26 cellular contexts compared by ENCODE assay signal in the genomic region with DNA sequence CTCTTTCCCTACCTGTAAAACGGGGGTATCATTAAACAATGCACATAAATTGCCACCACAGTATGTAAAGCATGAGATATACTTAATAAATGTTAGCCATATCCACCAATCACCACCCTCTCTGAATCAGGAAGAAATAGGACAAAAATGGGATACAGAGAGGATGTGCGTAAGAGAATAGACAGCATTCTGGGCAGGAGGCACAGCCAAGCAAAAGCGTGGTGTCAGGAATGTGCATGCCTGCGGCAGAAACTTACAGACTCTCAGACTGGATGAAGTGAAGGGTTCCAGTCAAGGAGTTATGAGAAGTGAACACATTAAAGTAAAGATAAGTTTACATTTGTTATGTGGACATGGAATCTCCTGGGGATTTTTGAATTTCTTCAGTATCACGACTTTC.
DNase-seq lines count a peak whose midpoint lies in the region; ATAC-seq and TF ChIP-seq lines count a peak whose summit lies in the region.
"Had no signal": no experiment of that assay in that cellular context is flagged by ENCODE, and none has a peak within 500 bp of the region (broad histone marks: within the 10 kb centered on the region; RNA-seq: fewer than 3 reads in every experiment).

No MANE protein-coding gene starts in this region.

- in situ Hi-C loops in Panc1 (cut with HindIII; ENCODE audit: low pct_unique_long_range_greater_than_20kb, low sequenced_read_pairs), result no loop called here
- in situ Hi-C loops in GM13976 (cut with MboI; ENCODE audit: low sequenced_read_pairs, unreplicated experiment), result no loop called here

- intact Hi-C loops in Panc1 (cut with micrococcal nuclease; ENCODE audit: unreplicated experiment), result no loop called here

- H3K4me3 ChIP-seq in Panc1 (ENCODE audit: low read depth in 2 of 2, low read length in 2 of 2), result no peak overlapping the region
- H3K4me3 ChIP-seq in fibroblast of the aortic adventitia (ENCODE audit: low read depth, low read length), result no peak overlapping the region
- H3K4me3 ChIP-seq: adrenal gland, breast epithelium, smooth muscle cell, testis, uterus had no signal

- H3K9me3 ChIP-seq in Panc1 (ENCODE audit: control insufficient read depth, insufficient read depth, low read depth, low read length), result no peaks in the 10 kb centered on the region
- H3K9me3 ChIP-seq: adrenal gland, breast epithelium, testis, uterus had no signal

- no peak for ATAC-seq in activated naive CD4-positive, alpha-beta T cell treated with anti-CD3 and anti-CD28 coated beads, Interleukin-2, amount 50 U/mL, for 72 hours
- ATAC-seq in Panc1 (no peak), HG02885 (IDR thresholded peaks at IDR 0.05; ENCODE audit: poor library complexity, unreplicated experiment) (no peak)
- no peak for ATAC-seq in stimulated activated effector memory CD8-positive, alpha-beta T cell treated with anti-CD3 and anti-CD28 coated beads, Interleukin-12 subunit alpha, Interleukin-12 subunit beta, amount 100 ng/mL, for 72 hours
- ATAC-seq: PC-3; stimulated activated memory B cell treated with anti-CD40 and anti-IgM and Interleukin-4, amounts not matched to agents 10 μg/mL and 1 μg/mL and 100 μg/mL, for 72 hours had no signal

- peaks cover 85% of the 10 kb centered on the region for H3K4me1 Mint-ChIP-seq in activated naive CD4-positive, alpha-beta T cell treated with anti-CD3 and anti-CD28 coated beads, Interleukin-2, amount 10 ng/mL, durations not matched to agents 7 days and 5 days
- peaks cover 81% of the 10 kb centered on the region for H3K4me1 Mint-ChIP-seq in stimulated activated effector memory CD8-positive, alpha-beta T cell treated with anti-CD3 and anti-CD28 coated beads, Interleukin-12 subunit alpha, Interleukin-12 subunit beta, amount 100 ng/mL, for 72 hours

- TF ChIP-seq CTCF in Panc1 (IDR thresholded peaks at IDR 0.05) (no peak), fibroblast of the aortic adventitia (IDR thresholded peaks at IDR 0.05; ENCODE audit: insufficient read depth, low read length) (no peak), GM13976 (IDR thresholded peaks at IDR 0.05; ENCODE audit: borderline replicate concordance, control extremely low read depth, extremely low read depth, insufficient read depth, missing control alignments) (no peak)

- H3K27me3 Mint-ChIP-seq in activated naive CD4-positive, alpha-beta T cell treated with anti-CD3 and anti-CD28 coated beads, Interleukin-2, amount 10 ng/mL, durations not matched to agents 7 days and 5 days, result no peaks in the 10 kb centered on the region
- H3K27me3 Mint-ChIP-seq: stimulated activated memory B cell treated with anti-CD40 and anti-IgM and Interleukin-4, amounts not matched to agents 10 μg/mL and 1 μg/mL and 100 μg/mL, for 72 hours had no signal

- peaks cover 13% of the 10 kb centered on the region for H3K36me3 Mint-ChIP-seq in activated naive CD4-positive, alpha-beta T cell treated with anti-CD3 and anti-CD28 coated beads, Interleukin-2, amount 10 ng/mL, durations not matched to agents 7 days and 5 days
- H3K36me3 Mint-ChIP-seq in activated naive CD4-positive, alpha-beta T cell treated with anti-CD3 and anti-CD28 coated beads, Interleukin-2, amount 50 U/mL, for 72 hours, result peaks cover 11 to 18% of the 10 kb centered on the region in 2 donors
- peaks cover 15% of the 10 kb centered on the region for H3K36me3 Mint-ChIP-seq in stimulated activated effector memory CD8-positive, alpha-beta T cell treated with anti-CD3 and anti-CD28 coated beads, Interleukin-12 subunit alpha, Interleukin-12 subunit beta, amount 100 ng/mL, for 72 hours
- H3K36me3 Mint-ChIP-seq: stimulated activated memory B cell treated with anti-CD40 and anti-IgM and Interleukin-4, amounts not matched to agents 10 μg/mL and 1 μg/mL and 100 μg/mL, for 72 hours had no signal

- peak overlapping the region; percentile 21 for H3K27ac Mint-ChIP-seq in activated naive CD4-positive, alpha-beta T cell treated with anti-CD3 and anti-CD28 coated beads, Interleukin-2, amount 10 ng/mL, durations not matched to agents 7 days and 5 days
- no peak overlapping the region for H3K27ac Mint-ChIP-seq in activated naive CD4-positive, alpha-beta T cell treated with anti-CD3 and anti-CD28 coated beads, Interleukin-2, amount 50 U/mL, for 72 hours
- peak overlapping the region; percentile 95 for H3K27ac Mint-ChIP-seq in stimulated activated effector memory CD8-positive, alpha-beta T cell treated with anti-CD3 and anti-CD28 coated beads, Interleukin-12 subunit alpha, Interleukin-12 subunit beta, amount 100 ng/mL, for 72 hours

- CTCF ChIA-PET in activated naive CD4-positive, alpha-beta T cell treated with anti-CD3 and anti-CD28 coated beads, Interleukin-2, amount 10 ng/mL, durations not matched to agents 7 days and 5 days (lab: Charles Lee), result interaction anchor here (1.2 kb wide), 1 partner anchor 96 kb away, joined by 5 read pairs; no protein-coding TSS in a partner anchor
- CTCF ChIA-PET in Panc1 (lab: Charles Lee), result no interaction called here

- POLR2A ChIA-PET in Panc1 (lab: Charles Lee), result no interaction called here

- BruUV-seq in Panc1 (replicated peaks; lab: Mats Ljungman, UMichigan), result no TSS peak

- no peak overlapping the region for H3K4me3 Mint-ChIP-seq in activated naive CD4-positive, alpha-beta T cell treated with anti-CD3 and anti-CD28 coated beads, Interleukin-2, amount 10 ng/mL, durations not matched to agents 7 days and 5 days
- H3K4me3 Mint-ChIP-seq in stimulated activated effector memory CD8-positive, alpha-beta T cell treated with anti-CD3 and anti-CD28 coated beads, Interleukin-12 subunit alpha, Interleukin-12 subunit beta, amount 100 ng/mL, for 72 hours, result peak overlapping the region; percentile 46
- H3K4me3 Mint-ChIP-seq: stimulated activated memory B cell treated with anti-CD40 and anti-IgM and Interleukin-4, amounts not matched to agents 10 μg/mL and 1 μg/mL and 100 μg/mL, for 72 hours had no signal

- H3K36me3 ChIP-seq in Panc1 (ENCODE audit: control insufficient read depth, insufficient read depth, low read length), result no peaks in the 10 kb centered on the region
- H3K36me3 ChIP-seq: adrenal gland, breast epithelium, uterus had no signal

- peaks cover 4% of the 10 kb centered on the region for H3K9me3 Mint-ChIP-seq in activated naive CD4-positive, alpha-beta T cell treated with anti-CD3 and anti-CD28 coated beads, Interleukin-2, amount 10 ng/mL, durations not matched to agents 7 days and 5 days
- H3K9me3 Mint-ChIP-seq in activated naive CD4-positive, alpha-beta T cell treated with anti-CD3 and anti-CD28 coated beads, Interleukin-2, amount 50 U/mL, for 72 hours, result peaks cover 12 to 26% of the 10 kb centered on the region in 2 donors
- peaks cover 6% of the 10 kb centered on the region for H3K9me3 Mint-ChIP-seq in stimulated activated effector memory CD8-positive, alpha-beta T cell treated with anti-CD3 and anti-CD28 coated beads, Interleukin-12 subunit alpha, Interleukin-12 subunit beta, amount 100 ng/mL, for 72 hours
- H3K9me3 Mint-ChIP-seq: stimulated activated memory B cell treated with anti-CD40 and anti-IgM and Interleukin-4, amounts not matched to agents 10 μg/mL and 1 μg/mL and 100 μg/mL, for 72 hours had no signal

- peaks cover 54% of the 10 kb centered on the region for H3K4me1 ChIP-seq in Panc1 (ENCODE audit: control insufficient read depth, insufficient read depth, low read length)

- no peaks in the 10 kb centered on the region for H3K27me3 ChIP-seq in Panc1 (ENCODE audit: control insufficient read depth, insufficient read depth, low read length)
- H3K27me3 ChIP-seq: adrenal gland, breast epithelium, testis, uterus had no signal

- H3K27ac ChIP-seq in Panc1 (ENCODE audit: low read length), result peak overlapping the region; percentile 79
- H3K27ac ChIP-seq: C4-2B, testis, uterus had no signal

- DNase-seq in activated naive CD4-positive, alpha-beta T cell treated with anti-CD3 and anti-CD28 coated beads, Interleukin-2, amount 10 ng/mL, durations not matched to agents 7 days and 5 days, result no peak
- no peak for DNase-seq in activated naive CD4-positive, alpha-beta T cell treated with anti-CD3 and anti-CD28 coated beads, Interleukin-2, amount 50 U/mL, for 72 hours (ENCODE audit: low spot score in 2 of 2)
- no peak for DNase-seq in Panc1 (ENCODE audit: low read depth, low spot score)
- peak; percentile 34 for DNase-seq in fibroblast of the aortic adventitia (ENCODE audit: low read depth)
- DNase-seq in stimulated activated effector memory CD8-positive, alpha-beta T cell treated with anti-CD3 and anti-CD28 coated beads, Interleukin-12 subunit alpha, Interleukin-12 subunit beta, amount 100 ng/mL, for 72 hours (ENCODE audit: low spot score in 2 of 2), result no peak
- no peak for DNase-seq in hypothalamus (lab: John Stamatoyannopoulos, UW)
- DNase-seq in GM13976 (ENCODE audit: low spot score), result no peak
- DNase-seq: cortex of kidney; KBM-7; kidney; MM.1S; NCI-H1436 treated with DMSO at 0.1 percent for 48 hours; NCI-H510A; PC-3; retina; Right ventricle myocardium superior; stimulated activated CD4-positive, alpha-beta T cell treated with anti-CD3 and anti-CD28 coated beads, Interleukin-2, amount 100 ng/mL, for 48 hours; SW 1271; testis; uterus had no signal

Comparison
In these comparisons a context has a peak if more than half of its experiments do, and no peak if none do; other contexts are left out.
1. H3K27ac Mint-ChIP-seq: peak in activated naive CD4-positive, alpha-beta T cell treated with anti-CD3 and anti-CD28 coated beads, Interleukin-2, amount 10 ng/mL, durations not matched to agents 7 days and 5 days (single experiment) and stimulated activated effector memory CD8-positive, alpha-beta T cell treated with anti-CD3 and anti-CD28 coated beads, Interleukin-12 subunit alpha, Interleukin-12 subunit beta, amount 100 ng/mL, for 72 hours (single experiment); none in activated naive CD4-positive, alpha-beta T cell treated with anti-CD3 and anti-CD28 coated beads, Interleukin-2, amount 50 U/mL, for 72 hours (0 of 2).